22 cellular contexts compared by ENCODE assay signal in genomic region chr17:34616148-34616547, GRCh38. TPM values are rescaled to one million over a fixed set of nuclear protein-coding genes. Genes with fewer than 3 reads are reported as not detected.
A peak's percentile ranks its signal among the peaks of the same experiment; 100 is the strongest.
DNase-seq lines count a peak whose midpoint lies in the region; ATAC-seq and TF ChIP-seq lines count a peak whose summit lies in the region.
"Had no signal": no experiment of that assay in that cellular context is flagged by ENCODE, and none has a peak within 500 bp of the region (broad histone marks: within the 10 kb centered on the region; RNA-seq: fewer than 3 reads in every experiment).

No MANE protein-coding gene starts in this region.

- DNase-seq in GM23338 (ENCODE audit: low spot score) (peak; percentile 64), NCI-H2107 treated with DMSO at 0.1 percent for 48 hours (lab: John Stamatoyannopoulos, UW; ENCODE audit: unreplicated experiment) (peak; percentile 93), WTC11 (ENCODE audit: low spot score) (peak; percentile 30), neuronal stem cell (ENCODE audit: low spot score) (no peak), colonic mucosa (no peak)
- DNase-seq: activated naive CD4-positive, alpha-beta T cell; body of pancreas; heart left ventricle; HFFc6; NCI-H446 treated with DMSO at 0.1 percent for 48 hours; Peyer's patch; stimulated activated CD4-positive, alpha-beta T cell treated with anti-CD3 and anti-CD28 coated beads, Interleukin-12 subunit alpha, Interleukin-12 subunit beta, amount 100 ng/mL, for 4 hours; stimulated activated naive CD8-positive, alpha-beta T cell treated with anti-CD3 and anti-CD28 coated beads, Interleukin-15, amount 100 ng/mL, for 72 hours; T-helper 1 cell had no signal

- H2BK5ac ChIP-seq in neuronal stem cell (ENCODE audit: low read length): peak overlapping the region; percentile 40

- no peak overlapping the region for H3K23ac ChIP-seq in neuronal stem cell (ENCODE audit: low read depth, low read length, poor library complexity)

- peak overlapping the region; percentile 23; the same call in 2 of the 3 replicates for H3K4me3 Mint-ChIP-seq in GM23338
- peak overlapping the region; percentile 22; the same call in 1 of the 2 replicates for H3K4me3 Mint-ChIP-seq in WTC11
- H3K4me3 Mint-ChIP-seq: dendritic cell treated with granulocyte-macrophage colony-stimulating factor and Interleukin-4, amounts not matched to agents 40 ng/mL and 50 ng/mL, for 4 days; HFFc6; stimulated activated naive CD8-positive, alpha-beta T cell treated with anti-CD3 and anti-CD28 coated beads, Interleukin-15, amount 100 ng/mL, for 72 hours had no signal

- H3K27me3 Mint-ChIP-seq in GM23338 (ENCODE audit: insufficient read depth, low read depth, poor library complexity) (peaks cover 16% of the 10 kb centered on the region), WTC11 (ENCODE audit: low read depth) (peaks cover 5% of the 10 kb centered on the region; the same call in 1 of the 2 replicates)

- H3K27me3 ChIP-seq in GM23338 (ENCODE audit: insufficient read depth): 0 out of 2 replicates have a peak, but pooled peaks cover 4% of the 10 kb centered on the region
- no peaks in the 10 kb centered on the region for H3K27me3 ChIP-seq in neuronal stem cell (ENCODE audit: control insufficient read depth in 3 of 3, insufficient read depth in 3 of 3, low read depth in 1 of 3, low read length in 3 of 3)
- no peaks in the 10 kb centered on the region for H3K27me3 ChIP-seq in colonic mucosa
- H3K27me3 ChIP-seq: body of pancreas, Peyer's patch had no signal

- no peaks in the 10 kb centered on the region for H3K79me2 ChIP-seq in GM23338 (replicated peaks; ENCODE audit: insufficient read depth)

- POLR2A ChIA-PET in WTC11 (lab: Charles Lee): interaction anchor here (1.3 kb wide), 1 partner anchor 10 kb away, joined by 3 read pairs; no protein-coding TSS in a partner anchor

- peak overlapping the region; percentile 11 for H2BK15ac ChIP-seq in neuronal stem cell (ENCODE audit: low read length)

- H4K8ac ChIP-seq in neuronal stem cell (ENCODE audit: low read depth, low read length): peak overlapping the region; percentile 3

- H3K4me3 ChIP-seq in GM23338 (peak overlapping the region; percentile 28; the same call in 1 of the 2 replicates), neuronal stem cell (ENCODE audit: low read length in 2 of 2) (no peak overlapping the region), colonic mucosa (no peak overlapping the region)
- H3K4me3 ChIP-seq: body of pancreas, GM12878, heart left ventricle, Peyer's patch had no signal

- H3K14ac ChIP-seq in neuronal stem cell (ENCODE audit: low read length): no peak overlapping the region

- H2BK120ac ChIP-seq in neuronal stem cell (ENCODE audit: low read depth, low read length): no peak overlapping the region

- H3K9me3 ChIP-seq in neuronal stem cell (replicated peaks in 1 of 2; ENCODE audit: control insufficient read depth in 2 of 2, insufficient read depth in 1 of 2, low read depth in 1 of 2, low read length in 2 of 2) (no peaks in the 10 kb centered on the region), colonic mucosa (no peaks in the 10 kb centered on the region)
- H3K9me3 ChIP-seq: body of pancreas, heart left ventricle, Peyer's patch had no signal

- CTCF ChIA-PET in WTC11 (lab: Charles Lee): interaction anchor here (1.2 to 5.4 kb wide), 10 partner anchors 10 to 89 kb away, joined by 3 to 27 read pairs (median 5); no protein-coding TSS in a partner anchor

- H3K27ac ChIP-seq in GM23338 (ENCODE audit: low read depth): no peak overlapping the region
- H3K27ac ChIP-seq in neuronal stem cell (replicated peaks; ENCODE audit: low read length): no peak overlapping the region
- no peak overlapping the region for H3K27ac ChIP-seq in colonic mucosa
- H3K27ac ChIP-seq: body of pancreas, heart left ventricle, Peyer's patch had no signal

- peak overlapping the region; percentile 11 for H3K18ac ChIP-seq in neuronal stem cell (ENCODE audit: low read length)

- H3K9me2 ChIP-seq in GM23338 (ENCODE audit: insufficient read depth): no peaks in the 10 kb centered on the region

- H3K27ac Mint-ChIP-seq in GM23338 (no peak overlapping the region), WTC11 (no peak overlapping the region)
- H3K27ac Mint-ChIP-seq: dendritic cell treated with granulocyte-macrophage colony-stimulating factor and Interleukin-4, amounts not matched to agents 40 ng/mL and 50 ng/mL, for 4 days; HFFc6; progenitor cell of endocrine pancreas; stimulated activated naive CD8-positive, alpha-beta T cell treated with anti-CD3 and anti-CD28 coated beads, Interleukin-15, amount 100 ng/mL, for 72 hours had no signal

- H3K4me1 Mint-ChIP-seq in GM23338: peaks cover 51% of the 10 kb centered on the region
- H3K4me1 Mint-ChIP-seq in WTC11: peaks cover 61% of the 10 kb centered on the region
- H3K4me1 Mint-ChIP-seq: stimulated activated naive CD8-positive, alpha-beta T cell treated with anti-CD3 and anti-CD28 coated beads, Interleukin-15, amount 100 ng/mL, for 72 hours had no signal

- H3K9me3 Mint-ChIP-seq in GM23338: no peaks in the 10 kb centered on the region
- no peaks in the 10 kb centered on the region for H3K9me3 Mint-ChIP-seq in WTC11
- H3K9me3 Mint-ChIP-seq: dendritic cell treated with granulocyte-macrophage colony-stimulating factor and Interleukin-4, amounts not matched to agents 40 ng/mL and 50 ng/mL, for 4 days; HFFc6; stimulated activated naive CD8-positive, alpha-beta T cell treated with anti-CD3 and anti-CD28 coated beads, Interleukin-15, amount 100 ng/mL, for 72 hours had no signal

- H3K4me2 ChIP-seq in GM23338 (peak overlapping the region; percentile 73), neuronal stem cell (ENCODE audit: insufficient read depth, low read length, poor library complexity, severe bottlenecking) (peak overlapping the region; percentile 19)

- intact Hi-C loops in colonic mucosa (cut with DNase I): no loop called here

- H3K36me3 Mint-ChIP-seq in GM23338 (ENCODE audit: low read depth): no peaks in the 10 kb centered on the region
- no peaks in the 10 kb centered on the region for H3K36me3 Mint-ChIP-seq in WTC11

- WGBS in neuronal stem cell (ENCODE audit: extremely low coverage in 2 of 2, insufficient read length in 2 of 2, insufficient replicate concordance in 1 of 2), 2 donors: no CpG with 5 or more reads among the region's 3 CpGs

- peaks cover 34% of the 10 kb centered on the region for H3K4me1 ChIP-seq in GM23338 (ENCODE audit: insufficient read depth)
- H3K4me1 ChIP-seq in neuronal stem cell (ENCODE audit: control insufficient read depth in 2 of 2, insufficient read depth in 1 of 2, low read depth in 1 of 2, low read length in 2 of 2): peaks cover 0 to 32% of the 10 kb centered on the region in 2 donors
- no peaks in the 10 kb centered on the region for H3K4me1 ChIP-seq in colonic mucosa
- H3K4me1 ChIP-seq: body of pancreas, heart left ventricle, Peyer's patch had no signal

- peak overlapping the region; percentile 38 for H4K91ac ChIP-seq in neuronal stem cell (ENCODE audit: low read depth, low read length, poor library complexity)

- H3K9ac ChIP-seq in neuronal stem cell (ENCODE audit: low read depth, low read length, poor library complexity): peak overlapping the region; percentile 36
- no peak overlapping the region for H3K9ac ChIP-seq in colonic mucosa (ENCODE audit: low read depth in 2 of 2, low read length in 2 of 2)

- no peak overlapping the region for H3K4ac ChIP-seq in neuronal stem cell (ENCODE audit: low read length)

- no peaks in the 10 kb centered on the region for H3K79me1 ChIP-seq in neuronal stem cell (ENCODE audit: low read depth, low read length)

- peak; percentile 47 for ATAC-seq in GM23338
- peak; percentile 43 for ATAC-seq in WTC11
- no peak for ATAC-seq in HG02981 (IDR thresholded peaks at IDR 0.05; ENCODE audit: unreplicated experiment)
- no peak for ATAC-seq in HG02623 (IDR thresholded peaks at IDR 0.05; ENCODE audit: unreplicated experiment)
- ATAC-seq: activated CD4-positive, CD25-positive, alpha-beta regulatory T cell treated with anti-CD3 and anti-CD28 coated beads, Interleukin-2, amount 50 U/mL, for 24 hours; body of pancreas; esophagus mucosa; GM12878; heart left ventricle; stimulated activated naive CD8-positive, alpha-beta T cell treated with anti-CD3 and anti-CD28 coated beads, Interleukin-15, amount 100 ng/mL, for 72 hours had no signal

- TF ChIP-seq CTCF in GM23338 (conservative IDR thresholded peaks at IDR 0.05; ENCODE audit: low read depth in 2 of 2) (no peak), WTC11 (IDR thresholded peaks at IDR 0.05) (no peak), colonic mucosa (IDR thresholded peaks at IDR 0.05) (no peak)

- H3F3A ChIP-seq in GM23338 (replicated peaks; ENCODE audit: low read depth): no peaks in the 10 kb centered on the region

- H2AK5ac ChIP-seq in neuronal stem cell (ENCODE audit: low read depth, low read length): peak overlapping the region; percentile 15

- H2AFZ ChIP-seq in GM23338 (peak overlapping the region; percentile 87), neuronal stem cell (ENCODE audit: low read length) (no peak overlapping the region)

- no peaks in the 10 kb centered on the region for H4K20me1 ChIP-seq in GM23338 (replicated peaks; ENCODE audit: insufficient read depth)

- H3K36me3 ChIP-seq in GM23338 (ENCODE audit: insufficient read depth) (no peaks in the 10 kb centered on the region), neuronal stem cell (replicated peaks in 1 of 2; ENCODE audit: control insufficient read depth in 2 of 2, insufficient read depth in 2 of 2, low read length in 2 of 2) (no peaks in the 10 kb centered on the region), colonic mucosa (no peaks in the 10 kb centered on the region)
- H3K36me3 ChIP-seq: heart left ventricle, Peyer's patch had no signal

- H2BK12ac ChIP-seq in neuronal stem cell (ENCODE audit: low read length): peak overlapping the region; percentile 8

TF ChIP-seq in WTC11, 78 proteins besides CTCF, POLR2A, EP300 and RAD21 (continues in another document):
- TF ChIP-seq ZNF512 (CRISPR knock-in tag; IDR thresholded peaks at IDR 0.05; ENCODE audit: borderline replicate concordance) (no peak), ZNF423 (CRISPR knock-in tag; IDR thresholded peaks at IDR 0.05) (peak; percentile 33; the same call in 1 of the 2 replicates)

RNA-seq across cellular contexts. Expression of gene TMEM132E, which starts 36.8 kb away (rescaled TPM):
- total RNA-seq in GM23338 (2014; rRNA removed; shearing (Covaris generic)): 0.45 and 0.47 TPM in 2 replicates
- polyA plus RNA-seq in GM23338 (2016; fragmentation: Nextera tagmentation; extraction: Ambion mirVana): 0.03 and 0.16 TPM in 2 replicates
- total RNA-seq in WTC11 (2021) (1.2 to 2.3 TPM (median 2.0 TPM) in 3 replicates), colonic mucosa (under 1 TPM; 0.10 to 0.11 TPM)
- 0.29 TPM for polyA plus RNA-seq in neuronal stem cell (2013, experiment 1 of 2)
- polyA plus RNA-seq in neuronal stem cell (2013, experiment 2 of 2): 0.25 TPM
- total RNA-seq: body of pancreas, esophagus mucosa, GM12878, HFFc6, LHCN-M2 had no signal
- polyA plus RNA-seq: GM12878 had no signal

Comparison
In these comparisons a context has a peak if more than half of its experiments do, and no peak if none do; other contexts are left out.
1. ATAC-seq: peak in GM23338 (single experiment) and WTC11 (single experiment); none in HG02981 (single experiment) and HG02623 (single experiment).
2. DNase-seq: peak in GM23338 (single experiment), NCI-H2107 treated with DMSO at 0.1 percent for 48 hours (single experiment) and WTC11 (single experiment); none in neuronal stem cell (single experiment) and colonic mucosa (single experiment).